Comparison of ENCODE assay signal across 39 cellular contexts in genomic region chr17:68427575-68427974, GRCh38.
"Had no signal": no experiment of that assay in that cellular context is flagged by ENCODE, and none has a peak within 500 bp of the region (broad histone marks: within the 10 kb centered on the region; RNA-seq: fewer than 3 reads in every experiment).

No MANE protein-coding gene starts in this region.

- H3K9me3 ChIP-seq: adrenal gland, breast epithelium, colonic mucosa, esophagus muscularis mucosa, gastrocnemius medialis had no signal

- H3K27ac Mint-ChIP-seq: activated CD4-positive, alpha-beta memory T cell treated with anti-CD3 and anti-CD28 coated beads for 36 hours; activated CD4-positive, alpha-beta T cell treated with anti-CD3 and anti-CD28 coated beads for 36 hours; activated CD4-positive, alpha-beta T cell treated with anti-CD3 and anti-CD28 coated beads, Interleukin-2, amount 10 ng/mL, durations not matched to agents 24 days and 14 days; activated CD8-positive, alpha-beta memory T cell treated with anti-CD3 and anti-CD28 coated beads, Interleukin-2, amount 10 ng/mL, durations not matched to agents 7 days and 5 days; activated CD8-positive, alpha-beta T cell treated with anti-CD3 and anti-CD28 coated beads, Interleukin-2, amount 10 ng/mL, durations not matched to agents 7 days and 5 days; activated naive CD4-positive, alpha-beta T cell treated with anti-CD3 and anti-CD28 coated beads for 36 hours; activated naive CD4-positive, alpha-beta T cell treated with anti-CD3 and anti-CD28 coated beads, Interleukin-2, amount 50 U/mL, for 24 hours; activated naive CD8-positive, alpha-beta T cell treated with anti-CD3 and anti-CD28 coated beads for 36 hours; activated naive CD8-positive, alpha-beta T cell treated with anti-CD3 and anti-CD28 coated beads, Interleukin-2, amount 50 U/mL, for 24 hours; activated T-helper 1 cell treated with anti-CD3 and anti-CD28 coated beads, Interleukin-12 subunit alpha, Interleukin-12 subunit beta, Interleukin-2, Interleukin-4 antibody, amounts not matched to agents 30 ng/mL and 10 ng/mL and 1 ng/mL, durations not matched to agents 14 hours and 24 hours and 36 hours; activated T-helper 2 cell treated with anti-CD3 and anti-CD28 coated beads, Interferon-gamma antibody, Interleukin-2, Interleukin-4, amounts not matched to agents 10 μg/mL and 5 μg/mL and 100 μg/mL, durations not matched to agents 14 hours and 24 hours and 36 hours; brain; dendritic cell treated with granulocyte-macrophage colony-stimulating factor and Interleukin-4, amounts not matched to agents 40 ng/mL and 50 ng/mL, for 4 days; T-cell; T-helper 1 cell treated with Interleukin-12 subunit alpha and Interleukin-12 subunit beta and Interleukin-4 antibody, amounts not matched to agents 30 μg/mL and 1 μg/mL, for 36 hours had no signal

- H3K36me3 Mint-ChIP-seq: activated naive CD4-positive, alpha-beta T cell treated with anti-CD3 and anti-CD28 coated beads, Interleukin-2, amount 50 U/mL, for 24 hours had no signal

- H3K4me3 ChIP-seq: adrenal gland, breast epithelium, cardiac muscle cell, colonic mucosa, dorsolateral prefrontal cortex, esophagus muscularis mucosa, gastrocnemius medialis had no signal

- H3K4me1 ChIP-seq: adrenal gland, breast epithelium, colonic mucosa, esophagus muscularis mucosa, foreskin keratinocyte had no signal

- DNase-seq: activated CD4-positive, alpha-beta memory T cell treated with anti-CD3 and anti-CD28 coated beads for 36 hours; activated CD4-positive, alpha-beta T cell treated with anti-CD3 and anti-CD28 coated beads for 36 hours; activated CD4-positive, alpha-beta T cell treated with anti-CD3 and anti-CD28 coated beads, Interleukin-2, amount 10 ng/mL, durations not matched to agents 24 days and 14 days; activated CD4-positive, CD25-positive, alpha-beta regulatory T cell; activated CD4-positive, CD25-positive, alpha-beta regulatory T cell treated with anti-CD3 and anti-CD28 coated beads, Interleukin-2, amount 50 U/mL, for 72 hours; activated CD8-positive, alpha-beta memory T cell treated with anti-CD3 and anti-CD28 coated beads, Interleukin-2, amount 10 ng/mL, durations not matched to agents 7 days and 5 days; activated CD8-positive, alpha-beta memory T cell treated with anti-CD3 and anti-CD28 coated beads, Interleukin-2, amount 50 U/mL, for 4 hours; activated CD8-positive, alpha-beta T cell treated with anti-CD3 and anti-CD28 coated beads, Interleukin-2, amount 10 ng/mL, durations not matched to agents 7 days and 5 days; activated effector memory CD4-positive, alpha-beta T cell treated with anti-CD3 and anti-CD28 coated beads, Interleukin-2, amount 50 U/mL, for 16 hours; activated naive CD4-positive, alpha-beta T cell treated with anti-CD3 and anti-CD28 coated beads for 36 hours; activated naive CD8-positive, alpha-beta T cell treated with anti-CD3 and anti-CD28 coated beads for 36 hours; activated naive CD8-positive, alpha-beta T cell treated with anti-CD3 and anti-CD28 coated beads, Interleukin-2, amount 50 U/mL, for 24 hours; activated T-cell treated with anti-CD3 and anti-CD28 coated beads, Interleukin-2, amount 50 U/mL, for 1 hour; activated T-cell treated with anti-CD3 and anti-CD28 coated beads, Interleukin-2, amount 50 U/mL, for 48 hours; amygdala; aorta; central memory CD4-positive, alpha-beta T cell; cerebellar nuclear complex; colonic mucosa; effector memory CD8-positive, alpha-beta T cell; erythroblast; foreskin keratinocyte; gastrocnemius medialis; glutamatergic neuron; SW 1271; T-cell; T-helper 9 cell; WERI-Rb-1 had no signal

- H3K36me3 ChIP-seq: cardiac muscle cell, WERI-Rb-1 had no signal

- H3K27ac ChIP-seq: adrenal gland, breast epithelium, cardiac muscle cell, colonic mucosa, dorsolateral prefrontal cortex, esophagus muscularis mucosa, foreskin keratinocyte, WERI-Rb-1 had no signal

- H3K27me3 ChIP-seq: adrenal gland, breast epithelium, cardiac muscle cell, colonic mucosa, dorsolateral prefrontal cortex, esophagus muscularis mucosa, foreskin keratinocyte, gastrocnemius medialis had no signal

- H3K4me3 Mint-ChIP-seq: activated CD4-positive, alpha-beta memory T cell treated with anti-CD3 and anti-CD28 coated beads for 36 hours; activated CD4-positive, alpha-beta T cell treated with anti-CD3 and anti-CD28 coated beads for 36 hours; activated CD4-positive, alpha-beta T cell treated with anti-CD3 and anti-CD28 coated beads, Interleukin-2, amount 10 ng/mL, durations not matched to agents 24 days and 14 days; activated CD8-positive, alpha-beta memory T cell treated with anti-CD3 and anti-CD28 coated beads, Interleukin-2, amount 10 ng/mL, durations not matched to agents 7 days and 5 days; activated CD8-positive, alpha-beta T cell treated with anti-CD3 and anti-CD28 coated beads, Interleukin-2, amount 10 ng/mL, durations not matched to agents 7 days and 5 days; activated naive CD4-positive, alpha-beta T cell treated with anti-CD3 and anti-CD28 coated beads for 36 hours; activated naive CD4-positive, alpha-beta T cell treated with anti-CD3 and anti-CD28 coated beads, Interleukin-2, amount 50 U/mL, for 24 hours; activated naive CD8-positive, alpha-beta T cell treated with anti-CD3 and anti-CD28 coated beads for 36 hours; activated naive CD8-positive, alpha-beta T cell treated with anti-CD3 and anti-CD28 coated beads, Interleukin-2, amount 50 U/mL, for 24 hours; activated T-helper 1 cell treated with anti-CD3 and anti-CD28 coated beads, Interleukin-12 subunit alpha, Interleukin-12 subunit beta, Interleukin-2, Interleukin-4 antibody, amounts not matched to agents 30 ng/mL and 10 ng/mL and 1 ng/mL, durations not matched to agents 14 hours and 24 hours and 36 hours; brain; dendritic cell treated with granulocyte-macrophage colony-stimulating factor and Interleukin-4, amounts not matched to agents 40 ng/mL and 50 ng/mL, for 4 days; effector memory CD8-positive, alpha-beta T cell; T-cell; T-helper 1 cell treated with Interleukin-12 subunit alpha and Interleukin-12 subunit beta and Interleukin-4 antibody, amounts not matched to agents 30 μg/mL and 1 μg/mL, for 36 hours had no signal

- H3K27me3 Mint-ChIP-seq: activated CD4-positive, alpha-beta memory T cell treated with anti-CD3 and anti-CD28 coated beads for 36 hours; activated CD4-positive, alpha-beta T cell treated with anti-CD3 and anti-CD28 coated beads for 36 hours; activated CD4-positive, alpha-beta T cell treated with anti-CD3 and anti-CD28 coated beads, Interleukin-2, amount 10 ng/mL, durations not matched to agents 24 days and 14 days; activated CD8-positive, alpha-beta memory T cell treated with anti-CD3 and anti-CD28 coated beads, Interleukin-2, amount 10 ng/mL, durations not matched to agents 7 days and 5 days; activated naive CD4-positive, alpha-beta T cell treated with anti-CD3 and anti-CD28 coated beads, Interleukin-2, amount 50 U/mL, for 24 hours; activated naive CD8-positive, alpha-beta T cell treated with anti-CD3 and anti-CD28 coated beads for 36 hours; activated naive CD8-positive, alpha-beta T cell treated with anti-CD3 and anti-CD28 coated beads, Interleukin-2, amount 50 U/mL, for 24 hours; brain; dendritic cell treated with granulocyte-macrophage colony-stimulating factor and Interleukin-4, amounts not matched to agents 40 ng/mL and 50 ng/mL, for 4 days; effector memory CD8-positive, alpha-beta T cell; T-cell had no signal

- ATAC-seq: activated CD4-positive, alpha-beta T cell treated with anti-CD3 and anti-CD28 coated beads for 36 hours; activated CD8-positive, alpha-beta memory T cell treated with anti-CD3 and anti-CD28 coated beads, Interleukin-2, amount 10 ng/mL, durations not matched to agents 7 days and 5 days; activated CD8-positive, alpha-beta T cell treated with anti-CD3 and anti-CD28 coated beads, Interleukin-2, amount 10 ng/mL, durations not matched to agents 7 days and 5 days; activated naive CD8-positive, alpha-beta T cell treated with anti-CD3 and anti-CD28 coated beads, Interleukin-2, amount 50 U/mL, for 24 hours; effector memory CD8-positive, alpha-beta T cell; foreskin keratinocyte; gastrocnemius medialis; T-cell had no signal

- H3K9me3 Mint-ChIP-seq: activated CD4-positive, alpha-beta memory T cell treated with anti-CD3 and anti-CD28 coated beads for 36 hours; activated CD4-positive, alpha-beta T cell treated with anti-CD3 and anti-CD28 coated beads, Interleukin-2, amount 10 ng/mL, durations not matched to agents 24 days and 14 days; activated naive CD4-positive, alpha-beta T cell treated with anti-CD3 and anti-CD28 coated beads for 36 hours; activated naive CD4-positive, alpha-beta T cell treated with anti-CD3 and anti-CD28 coated beads, Interleukin-2, amount 50 U/mL, for 24 hours; activated naive CD8-positive, alpha-beta T cell treated with anti-CD3 and anti-CD28 coated beads for 36 hours; activated naive CD8-positive, alpha-beta T cell treated with anti-CD3 and anti-CD28 coated beads, Interleukin-2, amount 50 U/mL, for 24 hours; activated T-helper 1 cell treated with anti-CD3 and anti-CD28 coated beads, Interleukin-12 subunit alpha, Interleukin-12 subunit beta, Interleukin-2, Interleukin-4 antibody, amounts not matched to agents 30 ng/mL and 10 ng/mL and 1 ng/mL, durations not matched to agents 14 hours and 24 hours and 36 hours; activated T-helper 2 cell treated with anti-CD3 and anti-CD28 coated beads, Interferon-gamma antibody, Interleukin-2, Interleukin-4, amounts not matched to agents 10 μg/mL and 5 μg/mL and 100 μg/mL, durations not matched to agents 14 hours and 24 hours and 36 hours; brain; dendritic cell treated with granulocyte-macrophage colony-stimulating factor and Interleukin-4, amounts not matched to agents 40 ng/mL and 50 ng/mL, for 4 days; effector memory CD8-positive, alpha-beta T cell; T-cell; T-helper 1 cell treated with Interleukin-12 subunit alpha and Interleukin-12 subunit beta and Interleukin-4 antibody, amounts not matched to agents 30 μg/mL and 1 μg/mL, for 36 hours had no signal
